In the genomic region with DNA sequence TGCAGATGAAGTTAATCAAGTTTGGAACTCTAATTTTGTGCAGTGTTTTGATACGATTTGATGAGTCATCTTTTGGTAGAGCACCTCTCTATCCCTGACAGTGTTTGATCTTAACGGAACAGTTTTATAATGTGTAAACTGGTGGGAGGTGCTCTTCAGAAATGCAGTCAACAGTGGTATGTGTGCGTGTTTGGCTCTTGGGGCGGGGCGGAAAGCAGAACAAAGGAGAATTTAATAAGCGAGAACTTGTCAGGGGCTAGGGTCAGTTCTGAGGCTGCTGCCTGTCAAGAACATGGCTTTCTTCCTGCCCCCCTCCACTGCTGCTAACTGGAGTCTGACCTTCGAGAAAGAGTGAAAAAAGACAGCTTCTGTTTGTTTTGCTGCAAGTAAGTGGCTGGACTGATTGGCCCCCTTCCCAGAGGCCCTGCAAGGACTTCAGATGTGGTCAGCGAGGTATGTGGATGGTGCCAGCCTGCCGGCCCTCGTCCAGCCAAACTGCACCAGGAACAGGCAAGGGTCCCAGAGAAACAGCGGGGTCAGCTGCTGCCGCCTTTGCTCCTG, we compare ENCODE assay signal across 1 cellular context.
TF ChIP-seq lines count a peak whose summit lies in the region.

No MANE protein-coding gene starts in this region.

TF ChIP-seq in IMR-90, 13 proteins besides CTCF, POLR2A, EP300 and RAD21 (continued from another document):
- TF ChIP-seq, protein P1, sequence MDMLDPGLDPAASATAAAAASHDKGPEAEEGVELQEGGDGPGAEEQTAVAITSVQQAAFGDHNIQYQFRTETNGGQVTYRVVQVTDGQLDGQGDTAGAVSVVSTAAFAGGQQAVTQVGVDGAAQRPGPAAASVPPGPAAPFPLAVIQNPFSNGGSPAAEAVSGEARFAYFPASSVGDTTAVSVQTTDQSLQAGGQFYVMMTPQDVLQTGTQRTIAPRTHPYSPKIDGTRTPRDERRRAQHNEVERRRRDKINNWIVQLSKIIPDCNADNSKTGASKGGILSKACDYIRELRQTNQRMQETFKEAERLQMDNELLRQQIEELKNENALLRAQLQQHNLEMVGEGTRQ (IDR thresholded peaks at IDR 0.05; ENCODE audit: low read depth, low read length), result no peak
- TF ChIP-seq CEBPB (IDR thresholded peaks at IDR 0.05; ENCODE audit: low read depth, low read length) (no peak), MAZ (IDR thresholded peaks at IDR 0.05; ENCODE audit: borderline replicate concordance, low read depth, low read length) (no peak), RCOR1 (IDR thresholded peaks at IDR 0.05; ENCODE audit: insufficient replicate concordance, low read length) (no peak)
- TF ChIP-seq, protein P2, sequence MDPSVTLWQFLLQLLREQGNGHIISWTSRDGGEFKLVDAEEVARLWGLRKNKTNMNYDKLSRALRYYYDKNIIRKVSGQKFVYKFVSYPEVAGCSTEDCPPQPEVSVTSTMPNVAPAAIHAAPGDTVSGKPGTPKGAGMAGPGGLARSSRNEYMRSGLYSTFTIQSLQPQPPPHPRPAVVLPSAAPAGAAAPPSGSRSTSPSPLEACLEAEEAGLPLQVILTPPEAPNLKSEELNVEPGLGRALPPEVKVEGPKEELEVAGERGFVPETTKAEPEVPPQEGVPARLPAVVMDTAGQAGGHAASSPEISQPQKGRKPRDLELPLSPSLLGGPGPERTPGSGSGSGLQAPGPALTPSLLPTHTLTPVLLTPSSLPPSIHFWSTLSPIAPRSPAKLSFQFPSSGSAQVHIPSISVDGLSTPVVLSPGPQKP (IDR thresholded peaks at IDR 0.05; ENCODE audit: borderline replicate concordance, low read depth, low read length), result no peak
